ENCODE assay signal across 8 cellular contexts in genomic region chr1:147928236-147929132, GRCh38. TPM values are rescaled to one million over a fixed set of nuclear protein-coding genes. Genes with fewer than 3 reads are reported as not detected.
A peak's percentile ranks its signal among the peaks of the same experiment; 100 is the strongest.
DNase-seq lines count a peak whose midpoint lies in the region; ATAC-seq and TF ChIP-seq lines count a peak whose summit lies in the region.
"Not testable (repeated sequence)": the region's sequence is repeated elsewhere in the genome, so short reads cannot be mapped to it uniquely, and the experiment has no call there.

Gene GPR89B, plus strand, starts transcription at chr1:147928420. Its CDS starts 117 bp downstream, at chr1:147928537.

- H3K4me3 ChIP-seq in right cardiac atrium (ENCODE audit: low read length) (peak within 1 kb of the TSS; percentile 41), psoas muscle (peak within 1 kb of the TSS; percentile 93), urinary bladder (ENCODE audit: low read depth, low read length) (peak within 1 kb of the TSS; percentile 82)

- peak; percentile 97 for ATAC-seq in GM18498 (IDR thresholded peaks at IDR 0.05; ENCODE audit: unreplicated experiment)
- ATAC-seq in HG02938 (IDR thresholded peaks at IDR 0.05; ENCODE audit: unreplicated experiment): peak; percentile 91
- ATAC-seq in right cardiac atrium: peak; percentile 100
- ATAC-seq in psoas muscle: peak; percentile 99 to 100 (median 100)

- not testable (repeated sequence) for H3K27me3 ChIP-seq in right cardiac atrium (ENCODE audit: control insufficient read depth, insufficient read depth); psoas muscle (ENCODE audit: insufficient read depth in 3 of 3, low read length in 2 of 3)

- H3K4me1 ChIP-seq in right cardiac atrium (ENCODE audit: control insufficient read depth, insufficient read depth, low read length); urinary bladder (ENCODE audit: insufficient read depth): not testable (repeated sequence)
- peaks cover 10% of the 10 kb centered on the region for H3K4me1 ChIP-seq in psoas muscle

- under 1% methylated on average over 54 of the region's 72 CpGs for WGBS in right cardiac atrium
- 0% methylated on average over 35 to 55 of the region's 72 CpGs for WGBS in psoas muscle, 3 donors
- WGBS in urinary bladder: under 1% methylated on average over 54 of the region's 72 CpGs

- not testable (repeated sequence) for H3K9me3 ChIP-seq in right cardiac atrium (ENCODE audit: control insufficient read depth, low read length); psoas muscle

- DNase-seq in NCI-H1694 treated with DMSO at 0.1 percent for 48 hours (lab: John Stamatoyannopoulos, UW): peak; percentile 78
- peak; percentile 82 to 96 (median 88) for DNase-seq in T-helper 2 cell
- peak; percentile 20 to 91 (median 81) for DNase-seq in anterior cingulate cortex (lab: John Stamatoyannopoulos, UW)
- peak; percentile 93 to 97 (median 95) for DNase-seq in right cardiac atrium
- peak; percentile 89 to 91 for DNase-seq in psoas muscle

- H3K36me3 ChIP-seq in psoas muscle (ENCODE audit: insufficient read depth in 1 of 2, low read depth in 1 of 2); urinary bladder (ENCODE audit: insufficient read depth): not testable (repeated sequence)

- H3K27ac ChIP-seq in right cardiac atrium (ENCODE audit: low read length) (peak within 1 kb of the TSS; percentile 65), psoas muscle (peak within 1 kb of the TSS; percentile 87), urinary bladder (ENCODE audit: low read depth) (peak within 1 kb of the TSS; percentile 79)

- intact Hi-C loops in right cardiac atrium (cut with DNase I); psoas muscle (cut with DNase I): not testable (repeated sequence)

- not testable (repeated sequence) for TF ChIP-seq CTCF in psoas muscle (IDR thresholded peaks at IDR 0.05)

RNA-seq across cellular contexts. Expression of gene GPR89B, which starts in this region (rescaled TPM):
- total RNA-seq in right cardiac atrium (10 to 100 TPM in 2 of 4 donors, 1 to 10 TPM in 2; 7.9 to 12.3 (median 9.3) TPM), psoas muscle (1 to 10 TPM; 4.6 to 8.7 (median 8.0) TPM), urinary bladder (22.2 TPM)
- polyA plus RNA-seq in right cardiac atrium (8.5 TPM), psoas muscle (1 to 10 TPM; 4.0 to 7.5 (median 4.7) TPM), urinary bladder (9.8 TPM)

Comparison
In these comparisons a context has a peak if more than half of its experiments do, and no peak if none do; other contexts are left out.
1. Peak in every context shown above with its lines: DNase-seq, ATAC-seq, H3K4me3 ChIP-seq and H3K27ac ChIP-seq.
2. H3K4me3 ChIP-seq: peak in every context shown above with its lines; median percentile 93 in psoas muscle; 82 in urinary bladder; 41 in right cardiac atrium.